ENCODE assay signal across 1 cellular context in the genomic region with DNA sequence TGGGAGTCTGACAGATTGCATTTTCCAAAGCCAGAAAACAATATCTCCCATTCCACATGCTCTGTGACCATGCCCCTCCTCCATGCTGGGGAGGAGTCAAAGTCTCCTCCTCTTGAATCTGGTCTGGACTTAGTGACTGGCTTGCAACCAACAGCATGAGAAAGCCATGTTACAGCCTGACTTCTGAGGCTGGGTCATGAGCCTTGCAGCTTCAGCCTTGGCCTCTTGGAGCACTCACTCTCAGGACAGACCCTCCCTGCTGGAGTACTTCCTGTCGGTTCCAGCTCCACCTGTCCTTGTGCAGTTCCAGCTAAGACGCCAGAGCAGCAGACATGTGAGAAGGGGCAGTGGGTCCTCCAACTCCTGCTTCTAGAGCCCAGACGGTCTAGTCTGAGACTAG.
TF ChIP-seq lines count a peak whose summit lies in the region.

No MANE protein-coding gene starts in this region.

TF ChIP-seq in HepG2, 621 proteins besides CTCF, POLR2A, EP300 and RAD21 (continued from another document):
- TF ChIP-seq ZFP41 (CRISPR knock-in tag; IDR thresholded peaks at IDR 0.05; ENCODE audit: borderline replicate concordance): no peak
- TF ChIP-seq KDM2A (CRISPR knock-in tag; IDR thresholded peaks at IDR 0.05; ENCODE audit: borderline replicate concordance, low read depth): no peak
- TF ChIP-seq ZNF180 (CRISPR knock-in tag; IDR thresholded peaks at IDR 0.05; ENCODE audit: borderline replicate concordance, low read depth): no peak
- peak; percentile 73; the same call in 1 of the 2 replicates for TF ChIP-seq ZNF549 (CRISPR knock-in tag; IDR thresholded peaks at IDR 0.05)
- TF ChIP-seq WIZ (CRISPR knock-in tag; IDR thresholded peaks at IDR 0.05): no peak
- peak; percentile 51; the same call in 1 of the 2 replicates for TF ChIP-seq ZNF644 (CRISPR knock-in tag; IDR thresholded peaks at IDR 0.05; ENCODE audit: low read depth)
- TF ChIP-seq ZNF253 (CRISPR knock-in tag; IDR thresholded peaks at IDR 0.05; ENCODE audit: borderline replicate concordance): no peak
- TF ChIP-seq ZNF292 (CRISPR knock-in tag; IDR thresholded peaks at IDR 0.05; ENCODE audit: borderline replicate concordance, low read depth): peak; percentile 69; the same call in 1 of the 2 replicates
- TF ChIP-seq HES4 (CRISPR knock-in tag; IDR thresholded peaks at IDR 0.05; ENCODE audit: borderline replicate concordance): no peak
- TF ChIP-seq ZNF792 (CRISPR knock-in tag; IDR thresholded peaks at IDR 0.05): 0 out of 2 replicates have a peak, but pooled peaks have one; percentile 39
- no peak for TF ChIP-seq GFI1 (CRISPR knock-in tag; IDR thresholded peaks at IDR 0.05; ENCODE audit: borderline replicate concordance)
- no peak for TF ChIP-seq NONO (IDR thresholded peaks at IDR 0.05)
- TF ChIP-seq NONO (CRISPR knock-in tag; conservative IDR thresholded peaks at IDR 0.05): no peak
- no peak for TF ChIP-seq AKAP8 (CRISPR knock-in tag; IDR thresholded peaks at IDR 0.05)
- TF ChIP-seq SALL1 (CRISPR knock-in tag; IDR thresholded peaks at IDR 0.05): peak; percentile 68; the same call in 1 of the 2 replicates
- TF ChIP-seq FOXA1 (IDR thresholded peaks at IDR 0.05): no peak
- peak; percentile 49; the same call in 1 of the 2 replicates for TF ChIP-seq FOXA1 (CRISPR knock-in tag; IDR thresholded peaks at IDR 0.05)
- TF ChIP-seq ZNF652 (CRISPR knock-in tag; IDR thresholded peaks at IDR 0.05; ENCODE audit: borderline replicate concordance, low read depth): no peak
- TF ChIP-seq RBM39 (IDR thresholded peaks at IDR 0.05; ENCODE audit: low read depth, low read length, poor library complexity, severe bottlenecking): no peak
- TF ChIP-seq, protein P1, sequence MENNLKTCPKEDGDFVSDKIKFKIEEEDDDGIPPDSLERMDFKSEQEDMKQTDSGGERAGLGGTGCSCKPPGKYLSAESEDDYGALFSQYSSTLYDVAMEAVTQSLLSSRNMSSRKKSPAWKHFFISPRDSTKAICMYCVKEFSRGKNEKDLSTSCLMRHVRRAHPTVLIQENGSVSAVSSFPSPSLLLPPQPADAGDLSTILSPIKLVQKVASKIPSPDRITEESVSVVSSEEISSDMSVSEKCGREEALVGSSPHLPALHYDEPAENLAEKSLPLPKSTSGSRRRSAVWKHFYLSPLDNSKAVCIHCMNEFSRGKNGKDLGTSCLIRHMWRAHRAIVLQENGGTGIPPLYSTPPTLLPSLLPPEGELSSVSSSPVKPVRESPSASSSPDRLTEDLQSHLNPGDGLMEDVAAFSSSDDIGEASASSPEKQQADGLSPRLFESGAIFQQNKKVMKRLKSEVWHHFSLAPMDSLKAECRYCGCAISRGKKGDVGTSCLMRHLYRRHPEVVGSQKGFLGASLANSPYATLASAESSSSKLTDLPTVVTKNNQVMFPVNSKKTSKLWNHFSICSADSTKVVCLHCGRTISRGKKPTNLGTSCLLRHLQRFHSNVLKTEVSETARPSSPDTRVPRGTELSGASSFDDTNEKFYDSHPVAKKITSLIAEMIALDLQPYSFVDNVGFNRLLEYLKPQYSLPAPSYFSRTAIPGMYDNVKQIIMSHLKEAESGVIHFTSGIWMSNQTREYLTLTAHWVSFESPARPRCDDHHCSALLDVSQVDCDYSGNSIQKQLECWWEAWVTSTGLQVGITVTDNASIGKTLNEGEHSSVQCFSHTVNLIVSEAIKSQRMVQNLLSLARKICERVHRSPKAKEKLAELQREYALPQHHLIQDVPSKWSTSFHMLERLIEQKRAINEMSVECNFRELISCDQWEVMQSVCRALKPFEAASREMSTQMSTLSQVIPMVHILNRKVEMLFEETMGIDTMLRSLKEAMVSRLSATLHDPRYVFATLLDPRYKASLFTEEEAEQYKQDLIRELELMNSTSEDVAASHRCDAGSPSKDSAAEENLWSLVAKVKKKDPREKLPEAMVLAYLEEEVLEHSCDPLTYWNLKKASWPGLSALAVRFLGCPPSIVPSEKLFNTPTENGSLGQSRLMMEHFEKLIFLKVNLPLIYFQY (CRISPR knock-in tag; IDR thresholded peaks at IDR 0.05; ENCODE audit: borderline replicate concordance): no peak
- 0 out of 2 replicates have a peak, but pooled peaks have one; percentile 14 for TF ChIP-seq BCL6 (CRISPR knock-in tag; IDR thresholded peaks at IDR 0.05)
